In the genomic region with DNA sequence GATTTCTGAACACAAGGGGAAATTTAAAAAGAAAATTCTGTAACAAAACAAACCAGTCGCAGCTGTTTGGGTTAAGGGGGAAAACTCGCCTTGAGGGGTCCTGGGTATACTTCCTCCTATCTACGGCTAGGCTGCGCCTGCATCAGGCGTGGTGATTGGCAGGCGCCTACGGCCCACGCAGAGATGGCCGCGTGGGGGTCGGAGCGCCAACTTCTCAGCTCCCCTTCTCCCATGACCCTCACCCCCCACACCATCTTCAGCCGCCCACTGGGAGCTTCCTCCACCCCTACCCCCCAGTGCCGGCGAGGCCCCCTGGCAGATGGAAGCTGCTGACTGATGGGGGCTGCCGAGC, we compare ENCODE assay signal across 14 cellular contexts. TPM values are rescaled to one million over a fixed set of nuclear protein-coding genes. Genes with fewer than 3 reads are reported as not detected.
DNase-seq lines count a peak whose midpoint lies in the region; ATAC-seq, FAIRE-seq and TF ChIP-seq lines count a peak whose summit lies in the region.
"Had no signal": no experiment of that assay in that cellular context is flagged by ENCODE, and none has a peak within 500 bp of the region (broad histone marks: within the 10 kb centered on the region; RNA-seq: fewer than 3 reads in every experiment).

No MANE protein-coding gene starts in this region.

- no peak overlapping the region for H3K27ac Mint-ChIP-seq in activated CD4-positive, alpha-beta T cell treated with anti-CD3 and anti-CD28 coated beads for 36 hours
- H3K27ac Mint-ChIP-seq: natural killer cell had no signal

- H4K8ac ChIP-seq in H1 (ENCODE audit: extremely low read depth, insufficient read depth, low read length) (no peak overlapping the region), neuronal stem cell (ENCODE audit: low read depth, low read length) (peak overlapping the region; percentile 29)

- H3K4ac ChIP-seq in H1 (replicated peaks; ENCODE audit: insufficient read length, low read depth, low read length) = no peak overlapping the region
- peak overlapping the region; percentile 10 for H3K4ac ChIP-seq in neuronal stem cell (ENCODE audit: low read length)

- no peak for TF ChIP-seq POLR2A in H1 (IDR thresholded peaks at IDR 0.05; ENCODE audit: control extremely low read depth in 1 of 2, low read depth in 2 of 2, low read length in 2 of 2)

- H3K4me3 ChIP-seq in left ventricle myocardium inferior = peak overlapping the region; percentile 58
- H3K4me3 ChIP-seq in H1 (ENCODE audit: extremely low read depth in 1 of 4, insufficient read depth in 2 of 4, low read depth in 3 of 4, low read length in 4 of 4) = peak overlapping the region; percentile 29 to 63 (median 54)
- H3K4me3 ChIP-seq in neuronal stem cell (ENCODE audit: low read length in 2 of 2) = peak overlapping the region in 1 of 2 donors; percentile 58

- H2BK12ac ChIP-seq in H1 (ENCODE audit: low read depth, low read length) (no peak overlapping the region), neuronal stem cell (ENCODE audit: low read length) (peak overlapping the region; percentile 91)

- H3K4me2 ChIP-seq in H1 (ENCODE audit: insufficient read depth in 1 of 2, low read depth in 2 of 2, low read length in 2 of 2) (peak overlapping the region; percentile 72 to 97), neuronal stem cell (ENCODE audit: insufficient read depth, low read length, poor library complexity, severe bottlenecking) (peak overlapping the region; percentile 65)

- H2AK5ac ChIP-seq in H1 (ENCODE audit: low read depth, low read length) (no peak overlapping the region), neuronal stem cell (ENCODE audit: low read depth, low read length) (peak overlapping the region; percentile 97)

- H3K79me1 ChIP-seq in H1 (ENCODE audit: low read depth, low read length) (no peaks in the 10 kb centered on the region), neuronal stem cell (ENCODE audit: low read depth, low read length) (no peaks in the 10 kb centered on the region)

- H3K14ac ChIP-seq in H1 (ENCODE audit: insufficient read length) = no peak overlapping the region
- peak overlapping the region; percentile 92 for H3K14ac ChIP-seq in neuronal stem cell (ENCODE audit: low read length)

- ATAC-seq in activated CD4-positive, alpha-beta T cell treated with anti-CD3 and anti-CD28 coated beads for 36 hours = no peak
- no peak for ATAC-seq in omental fat pad (ENCODE audit: low FRiP score)
- ATAC-seq: natural killer cell had no signal

- peaks cover 26% of the 10 kb centered on the region for H3K4me1 Mint-ChIP-seq in activated CD4-positive, alpha-beta T cell treated with anti-CD3 and anti-CD28 coated beads for 36 hours

- H3K4me1 ChIP-seq in left ventricle myocardium inferior (peaks cover 26% of the 10 kb centered on the region), H1 (replicated peaks in 1 of 4; ENCODE audit: control insufficient read depth in 3 of 4, insufficient read depth in 4 of 4, low read length in 3 of 4) (peaks cover 10 to 20% (median 16%) of the 10 kb centered on the region in 4 experiments), neuronal stem cell (ENCODE audit: control insufficient read depth in 2 of 2, insufficient read depth in 1 of 2, low read depth in 1 of 2, low read length in 2 of 2) (peaks cover 0 to 11% of the 10 kb centered on the region in 2 donors)

- H3K23ac ChIP-seq in H1 (ENCODE audit: insufficient read length) = no peak overlapping the region
- peak overlapping the region; percentile 66 for H3K23ac ChIP-seq in neuronal stem cell (ENCODE audit: low read depth, low read length, poor library complexity)

- no peaks in the 10 kb centered on the region for H3K36me3 ChIP-seq in left ventricle myocardium inferior
- no peaks in the 10 kb centered on the region for H3K36me3 ChIP-seq in H1 (ENCODE audit: control insufficient read depth in 2 of 4, insufficient read depth in 4 of 4, low read length in 3 of 4)
- no peaks in the 10 kb centered on the region for H3K36me3 ChIP-seq in neuronal stem cell (replicated peaks in 1 of 2; ENCODE audit: control insufficient read depth in 2 of 2, insufficient read depth in 2 of 2, low read length in 2 of 2)
- H3K36me3 ChIP-seq: spleen had no signal

- whole genome bisulfite sequencing in H1 (ENCODE audit: extremely low coverage in 1 of 2, insufficient coverage in 1 of 2, insufficient read length in 1 of 2, insufficient replicate concordance in 2 of 2, low coverage in 1 of 2, low lambda C conversion rate in 2 of 2, missing lambda C conversion rate in 1 of 2), 2 experiments = 7% methylated on average over 13 of the region's 16 CpGs; no CpG with 5 or more reads in 1 of the 2 experiments
- no CpG with 5 or more reads among the region's 16 CpGs for WGBS in neuronal stem cell (ENCODE audit: extremely low coverage in 2 of 2, insufficient read length in 2 of 2, insufficient replicate concordance in 1 of 2), 2 donors

- H3K27me3 Mint-ChIP-seq in activated CD4-positive, alpha-beta T cell treated with anti-CD3 and anti-CD28 coated beads for 36 hours = peaks cover 55% of the 10 kb centered on the region

- 0 out of 2 replicates have a peak overlapping the region, but pooled peaks have one; percentile 16 for H2BK20ac ChIP-seq in H1 (ENCODE audit: low read length)

- peaks cover 10% of the 10 kb centered on the region; the same call in 1 of the 2 replicates for H3K23me2 ChIP-seq in H1 (ENCODE audit: low read depth, low read length)

- CTCF ChIA-PET in H1 (lab: Charles Lee; ENCODE audit: partially characterized antibody) = interaction anchor here (0.6 to 3.3 kb wide), 11 partner anchors 8 to 635 kb away, joined by 3 to 24 read pairs (median 5); a partner anchor contains a TSS
- CTCF ChIA-PET in activated CD4-positive, alpha-beta T cell treated with anti-CD3 and anti-CD28 coated beads for 36 hours (lab: Charles Lee) = interaction anchor here (1.0 to 3.2 kb wide), 3 partner anchors 12 to 42 kb away, joined by 3 to 11 read pairs (median 3); no protein-coding TSS in a partner anchor

- TF ChIP-seq EP300 in H1 (IDR thresholded peaks at IDR 0.05; ENCODE audit: borderline replicate concordance in 1 of 2, low read depth in 2 of 2, low read length in 2 of 2) = no peak

- H3K27me3 ChIP-seq in left ventricle myocardium inferior (ENCODE audit: low read depth) = peaks cover 99% of the 10 kb centered on the region
- H3K27me3 ChIP-seq in H1 (replicated peaks in 1 of 4; ENCODE audit: control insufficient read depth in 3 of 4, extremely low read depth in 1 of 4, insufficient read depth in 3 of 4, low read length in 3 of 4) = peaks cover 32 to 67% (median 52%) of the 10 kb centered on the region in 4 experiments
- peaks cover 9 to 57% (median 46%) of the 10 kb centered on the region in 3 experiments for H3K27me3 ChIP-seq in neuronal stem cell (ENCODE audit: control insufficient read depth in 3 of 3, insufficient read depth in 3 of 3, low read depth in 1 of 3, low read length in 3 of 3)

- H3K9me3 Mint-ChIP-seq in activated CD4-positive, alpha-beta T cell treated with anti-CD3 and anti-CD28 coated beads for 36 hours (ENCODE audit: low read depth) = no peaks in the 10 kb centered on the region
- H3K9me3 Mint-ChIP-seq: natural killer cell had no signal

- H3K36me3 Mint-ChIP-seq in activated CD4-positive, alpha-beta T cell treated with anti-CD3 and anti-CD28 coated beads for 36 hours (ENCODE audit: low read depth) = no peaks in the 10 kb centered on the region
- H3K36me3 Mint-ChIP-seq: natural killer cell had no signal

- H3K56ac ChIP-seq in H1 (replicated peaks; ENCODE audit: insufficient read length, low read depth, low read length) = no peak overlapping the region

- H4K5ac ChIP-seq in H1 (ENCODE audit: insufficient read length, low read depth, low read length) = no peak overlapping the region

- H4K20me1 ChIP-seq in H1 (replicated peaks in 1 of 2; ENCODE audit: control insufficient read depth in 1 of 2, insufficient read depth in 2 of 2, low read length in 2 of 2) = peaks cover 0 to 8% of the 10 kb centered on the region in 2 experiments

- H3K9me3 ChIP-seq in left ventricle myocardium inferior (replicated peaks) = no peaks in the 10 kb centered on the region
- no peaks in the 10 kb centered on the region for H3K9me3 ChIP-seq in H1 (ENCODE audit: insufficient read depth in 2 of 2, low read depth in 1 of 2, low read length in 1 of 2)
- no peaks in the 10 kb centered on the region for H3K9me3 ChIP-seq in neuronal stem cell (replicated peaks in 1 of 2; ENCODE audit: control insufficient read depth in 2 of 2, insufficient read depth in 1 of 2, low read depth in 1 of 2, low read length in 2 of 2)
- H3K9me3 ChIP-seq: spleen had no signal

- no peak for DNase-seq in left ventricle myocardium inferior
- no peak for DNase-seq in cardiac septum (ENCODE audit: low spot score)
- no peak for DNase-seq in H1 (ENCODE audit: low read depth in 1 of 2, low spot score in 2 of 2)
- no peak for DNase-seq in neuronal stem cell (ENCODE audit: low spot score)
- DNase-seq in dedifferentiated amniotic fluid mesenchymal stem cell (ENCODE audit: extremely low spot score) = no peak
- DNase-seq in activated CD4-positive, alpha-beta T cell treated with anti-CD3 and anti-CD28 coated beads for 36 hours = no peak
- DNase-seq in NCI-H1092 (lab: John Stamatoyannopoulos, UW) = no peak
- DNase-seq in omental fat pad (ENCODE audit: low spot score) = no peak
- DNase-seq: activated naive CD4-positive, alpha-beta T cell treated with Interleukin-2 at 50 U/mL for 16 hours; cortex of kidney; natural killer cell; NCI-H1417 treated with DMSO at 0.1 percent for 48 hours; NCI-H526; spleen had no signal

- H3K9ac ChIP-seq in H1 (replicated peaks in 1 of 4; ENCODE audit: extremely low read depth in 1 of 4, low read depth in 3 of 4, low read length in 3 of 4) (no peak overlapping the region), neuronal stem cell (ENCODE audit: low read depth, low read length, poor library complexity) (peak overlapping the region; percentile 74)

- no peak overlapping the region for H4K91ac ChIP-seq in H1 (replicated peaks; ENCODE audit: insufficient read length, low read length)
- H4K91ac ChIP-seq in neuronal stem cell (ENCODE audit: low read depth, low read length, poor library complexity) = no peak overlapping the region

- TF ChIP-seq RAD21 in H1 (IDR thresholded peaks at IDR 0.05 in 1 of 2, conservative IDR thresholded peaks at IDR 0.05 in 1 of 2; ENCODE audit: low read depth in 2 of 2, low read length in 2 of 2) = no peak

- no peaks in the 10 kb centered on the region for H3K79me2 ChIP-seq in H1 (ENCODE audit: control insufficient read depth in 1 of 2, insufficient read depth in 2 of 2, low read length in 2 of 2)

- FAIRE-seq in H1 (lab: Jason Lieb, UNC) = no peak

- H3K18ac ChIP-seq in H1 (ENCODE audit: extremely low read depth, low read length) (0 out of 2 replicates have a peak overlapping the region, but pooled peaks have one; percentile 22), neuronal stem cell (ENCODE audit: low read length) (peak overlapping the region; percentile 98)

- H3K27ac ChIP-seq in left ventricle myocardium inferior (replicated peaks) (no peak overlapping the region), H1 (ENCODE audit: low read depth, low read length) (no peak overlapping the region), neuronal stem cell (replicated peaks; ENCODE audit: low read length) (no peak overlapping the region)
- H3K27ac ChIP-seq: spleen had no signal

- H2AFZ ChIP-seq in H1 (ENCODE audit: low read length) = peak overlapping the region; percentile 34; the same call in 1 of the 2 replicates
- H2AFZ ChIP-seq in neuronal stem cell (ENCODE audit: low read length) = peak overlapping the region; percentile 95

- H2BK120ac ChIP-seq in H1 (replicated peaks; ENCODE audit: low read depth, low read length) = no peak overlapping the region
- H2BK120ac ChIP-seq in neuronal stem cell (ENCODE audit: low read depth, low read length) = peak overlapping the region; percentile 95

- no peak overlapping the region for H3K4me3 Mint-ChIP-seq in activated CD4-positive, alpha-beta T cell treated with anti-CD3 and anti-CD28 coated beads for 36 hours
- H3K4me3 Mint-ChIP-seq: natural killer cell had no signal

- TF ChIP-seq CTCF in left ventricle myocardium inferior (IDR thresholded peaks at IDR 0.05; ENCODE audit: borderline replicate concordance) (no peak), H1 (IDR thresholded peaks at IDR 0.05; ENCODE audit: control extremely low read depth in 1 of 3, insufficient read depth in 1 of 3, low read depth in 1 of 3, low read length in 3 of 3) (no peak), omental fat pad (IDR thresholded peaks at IDR 0.05) (no peak)

- 0 out of 2 replicates have a peak overlapping the region, but pooled peaks have one; percentile 54 for H2BK15ac ChIP-seq in H1 (ENCODE audit: low read length)
- peak overlapping the region; percentile 88 for H2BK15ac ChIP-seq in neuronal stem cell (ENCODE audit: low read length)

- intact Hi-C loops in left ventricle myocardium inferior (cut with micrococcal nuclease) (no loop called here), cardiac septum (cut with DNase I) (no loop called here)
- intact Hi-C loops in activated CD4-positive, alpha-beta T cell treated with anti-CD3 and anti-CD28 coated beads for 36 hours (cut with DNase I, micrococcal nuclease) = no loop called here

- H2BK5ac ChIP-seq in H1 (ENCODE audit: low read depth, low read length) (peak overlapping the region; percentile 41; the same call in 1 of the 2 replicates), neuronal stem cell (ENCODE audit: low read length) (peak overlapping the region; percentile 58)

- POLR2A ChIA-PET in H1 (lab: Charles Lee; ENCODE audit: partially characterized antibody) = interaction anchor here (0.8 to 2.7 kb wide), 5 partner anchors 8 to 121 kb away, joined by 3 to 10 read pairs (median 3); a partner anchor contains a TSS
- POLR2A ChIA-PET in activated CD4-positive, alpha-beta T cell treated with anti-CD3 and anti-CD28 coated beads for 36 hours (lab: Charles Lee) = interaction anchor here (0.6 kb wide), 1 partner anchor 248 kb away, joined by 5 read pairs; no protein-coding TSS in a partner anchor

RNA-seq across cellular contexts. Expression of a gene that starts 12.2 kb away (rescaled TPM):
- not detected for total RNA-seq in left ventricle myocardium inferior
- 0.89 TPM for total RNA-seq in cardiac septum
- 0.46 and 0.69 TPM in 2 replicates for total RNA-seq in H1 (2021; fragmentation: NEBNext Ultra II Directional; extraction: Animal tissue kit (Norgen Biotek cat#: 25700))
- 0.03 and 0.11 TPM in 2 replicates for polyA plus RNA-seq in H1 (2011; rRNA removed)
- polyA plus RNA-seq in H1 (2011; cell fraction: cytosol; rRNA removed) = 0.09 TPM
- 0.09 TPM for polyA plus RNA-seq in H1 (2011; cell fraction: nucleus; rRNA removed)
- 0.04 to 0.16 TPM in 2 of 4 replicates, not detected in the others for polyA plus RNA-seq in H1 (2012, experiment 1 of 2)
- 0.07 TPM for polyA plus RNA-seq in H1 (2012, experiment 2 of 2)
- 0.45 TPM for polyA plus RNA-seq in H1 (2013, experiment 1 of 2)
- 0.48 TPM for polyA plus RNA-seq in H1 (2013, experiment 2 of 2)
- 0.17 and 0.19 TPM in 2 replicates for polyA minus RNA-seq in H1 (2011; rRNA and poly(A)+ RNA removed)
- polyA minus RNA-seq in H1 (2011; cell fraction: cytosol; rRNA and poly(A)+ RNA removed) = not detected
- polyA minus RNA-seq in H1 (2011; cell fraction: nucleus; rRNA and poly(A)+ RNA removed) = 0.50 TPM
- 0.13 TPM for polyA plus RNA-seq in neuronal stem cell (2013, experiment 1 of 2)
- polyA plus RNA-seq in neuronal stem cell (2013, experiment 2 of 2) = 0.11 TPM
- not detected for total RNA-seq in activated CD4-positive, alpha-beta T cell treated with anti-CD3 and anti-CD28 coated beads for 36 hours
- 1 to 10 TPM in 3 of 4 donors, under 1 TPM in 1; 0.72 to 3.3 (median 1.0) TPM for total RNA-seq in omental fat pad
- total RNA-seq: natural killer cell, spleen had no signal
